Comparison of ENCODE assay signal across 11 cellular contexts in genomic region chr11:10181811-10182210, GRCh38.
DNase-seq lines count a peak whose midpoint lies in the region; ATAC-seq, FAIRE-seq and TF ChIP-seq lines count a peak whose summit lies in the region.
"Had no signal": no experiment of that assay in that cellular context is flagged by ENCODE, and none has a peak within 500 bp of the region (broad histone marks: within the 10 kb centered on the region; RNA-seq: fewer than 3 reads in every experiment).

No MANE protein-coding gene starts in this region.

- H3K9me3 ChIP-seq in astrocyte (ENCODE audit: insufficient read depth, low read depth, low read length): no peaks in the 10 kb centered on the region
- no peaks in the 10 kb centered on the region for H3K9me3 ChIP-seq in HepG2 (ENCODE audit: low read length)
- H3K9me3 ChIP-seq in spleen: no peaks in the 10 kb centered on the region

- H3K9ac ChIP-seq in astrocyte (ENCODE audit: low read length) (no peak overlapping the region), HepG2 (ENCODE audit: insufficient read depth, low read depth, low read length) (no peak overlapping the region)

- TF ChIP-seq CTCF in LNCAP (IDR thresholded peaks at IDR 0.05) (peak; percentile 49; the same call in 1 of the 2 replicates), astrocyte (IDR thresholded peaks at IDR 0.05; ENCODE audit: insufficient read depth, low read depth, low read length) (peak; percentile 24), HepG2 (CRISPR knock-in tag; IDR thresholded peaks at IDR 0.05) (no peak), spleen (IDR thresholded peaks at IDR 0.05 in 8 of 11, conservative IDR thresholded peaks at IDR 0.05 in 3 of 11) (peak in 1 of 11 experiments; percentile 28)

- no peak overlapping the region for H3K4me3 Mint-ChIP-seq in astrocyte (ENCODE audit: unreplicated experiment)

- no peak for ATAC-seq in HepG2
- no peak for ATAC-seq in GM21390 (IDR thresholded peaks at IDR 0.05; ENCODE audit: unreplicated experiment)

- H3K27ac ChIP-seq in astrocyte (ENCODE audit: low read depth, low read length): no peak overlapping the region
- H3K27ac ChIP-seq in HepG2 (ENCODE audit: extremely low read length, insufficient read depth, low read length): no peak overlapping the region
- H3K27ac ChIP-seq in spleen: no peak overlapping the region

- 97% methylated on average over 3 of the region's 3 CpGs for WGBS in HepG2 (ENCODE audit: low lambda C conversion rate)
- 82 to 97% (median 95%) methylated on average over 3 of the region's 3 CpGs for WGBS in spleen, 5 donors

- H3K36me3 Mint-ChIP-seq in astrocyte (ENCODE audit: low read depth, unreplicated experiment): peaks cover 4% of the 10 kb centered on the region

- H4K20me1 ChIP-seq in astrocyte (ENCODE audit: insufficient read depth, low read length): no peaks in the 10 kb centered on the region
- no peaks in the 10 kb centered on the region for H4K20me1 ChIP-seq in HepG2 (ENCODE audit: insufficient read depth, low read length)

- DNase-seq in EL: peak; percentile 37
- DNase-seq in astrocyte (ENCODE audit: low read depth): peak; percentile 39
- peak; percentile 32 for DNase-seq in HepG2 (ENCODE audit: low spot score)
- DNase-seq in NCI-H2081 treated with DMSO at 0.1 percent for 48 hours (lab: John Stamatoyannopoulos, UW): no peak
- no peak for DNase-seq in activated CD4-positive, CD25-positive, alpha-beta regulatory T cell treated with anti-CD3 and anti-CD28 coated beads, Interleukin-2, amount 50 U/mL, for 72 hours
- DNase-seq in spleen: no peak
- DNase-seq: activated CD4-positive, alpha-beta T cell treated with anti-CD3 and anti-CD28 coated beads for 1 hour; hypothalamus; stimulated activated CD4-positive, alpha-beta T cell treated with anti-CD3 and anti-CD28 coated beads, Interleukin-15, amount 100 ng/mL, for 24 hours had no signal

- H3K9me3 Mint-ChIP-seq in astrocyte (ENCODE audit: unreplicated experiment): no peaks in the 10 kb centered on the region

- no peak for TF ChIP-seq RAD21 in HepG2 (CRISPR knock-in tag; IDR thresholded peaks at IDR 0.05)

- no peak for FAIRE-seq in astrocyte (lab: Jason Lieb, UNC)
- no peak for FAIRE-seq in HepG2 (lab: Jason Lieb, UNC)

- H2AFZ ChIP-seq in astrocyte (ENCODE audit: low read depth, low read length) (no peak overlapping the region), HepG2 (ENCODE audit: low read length) (no peak overlapping the region)

- H3K27me3 ChIP-seq in astrocyte (ENCODE audit: insufficient read depth, low read length) (no peaks in the 10 kb centered on the region), HepG2 (ENCODE audit: control insufficient read depth in 1 of 2, insufficient read depth in 2 of 2, low read length in 2 of 2) (no peaks in the 10 kb centered on the region), spleen (replicated peaks in 1 of 7) (no peaks in the 10 kb centered on the region)

- H3K36me3 ChIP-seq in astrocyte (ENCODE audit: insufficient read depth, low read length) (no peaks in the 10 kb centered on the region), HepG2 (replicated peaks in 1 of 2; ENCODE audit: control insufficient read depth in 1 of 2, insufficient read depth in 2 of 2, low read length in 2 of 2) (no peaks in the 10 kb centered on the region), spleen (no peaks in the 10 kb centered on the region)

- no peak overlapping the region for H3K4me3 ChIP-seq in astrocyte (ENCODE audit: insufficient read depth, low read depth, low read length)
- H3K4me3 ChIP-seq in HepG2 (replicated peaks in 1 of 3; ENCODE audit: insufficient read depth in 1 of 3, low read depth in 2 of 3, low read length in 3 of 3): no peak overlapping the region
- no peak overlapping the region for H3K4me3 ChIP-seq in spleen

- TF ChIP-seq EP300 in HepG2 (IDR thresholded peaks at IDR 0.05; ENCODE audit: low read depth in 2 of 2, low read length in 2 of 2) (no peak), HepG2 (CRISPR knock-in tag; IDR thresholded peaks at IDR 0.05; ENCODE audit: borderline replicate concordance) (no peak)

- BruUV-seq in HepG2 (replicated peaks; lab: Mats Ljungman, UMichigan): no TSS peak

- intact Hi-C loops in HepG2 (cut with micrococcal nuclease; ENCODE audit: unreplicated experiment): loop anchor here (5.0 kb wide), 1 partner anchor 185 kb away; no protein-coding TSS in a partner anchor
- intact Hi-C loops in spleen (cut with DNase I; ENCODE audit: low total_unique reads): no loop called here

- no peaks in the 10 kb centered on the region for H3K4me1 Mint-ChIP-seq in astrocyte (ENCODE audit: low read depth, unreplicated experiment)

- in situ Hi-C loops in HepG2 (cut with HindIII; ENCODE audit: extremely low pct_ligation_motif_present, low pct_unique_long_range_greater_than_20kb): no loop called here

- no peak overlapping the region for H3K4me2 ChIP-seq in astrocyte (ENCODE audit: low read length)
- H3K4me2 ChIP-seq in HepG2 (ENCODE audit: low read depth, low read length): no peak overlapping the region

- H3K4me1 ChIP-seq in astrocyte (ENCODE audit: insufficient read depth, low read length) (no peaks in the 10 kb centered on the region), HepG2 (ENCODE audit: insufficient read depth, low read length) (no peaks in the 10 kb centered on the region), spleen (no peaks in the 10 kb centered on the region)

- H3K27ac Mint-ChIP-seq in astrocyte (ENCODE audit: unreplicated experiment): peak overlapping the region; percentile 20

- H3K79me2 ChIP-seq in astrocyte (ENCODE audit: insufficient read depth, low read length) (no peaks in the 10 kb centered on the region), HepG2 (ENCODE audit: insufficient read depth, low read length) (no peaks in the 10 kb centered on the region)

- TF ChIP-seq POLR2A in HepG2 (IDR thresholded peaks at IDR 0.05; ENCODE audit: insufficient read depth in 1 of 2, low read depth in 2 of 2, low read length in 2 of 2) (no peak), spleen (IDR thresholded peaks at IDR 0.05) (no peak)

- CTCF ChIA-PET in HepG2 (lab: Yijun Ruan, JAX; ENCODE audit: low intra/inter-chr PET ratio, low total read pairs): interaction anchor here (1.2 kb wide), 1 partner anchor 141 kb away, joined by 3 read pairs; no protein-coding TSS in a partner anchor

- POLR2A ChIA-PET in HepG2 (lab: Yijun Ruan, JAX): interaction anchor here (1.6 kb wide), 1 partner anchor 122 kb away, joined by 7 read pairs; no protein-coding TSS in a partner anchor

- no peaks in the 10 kb centered on the region for H3K27me3 Mint-ChIP-seq in astrocyte (ENCODE audit: low read depth, unreplicated experiment)

TF ChIP-seq in HepG2, 621 proteins besides CTCF, POLR2A, EP300 and RAD21 (continues in another document):
- TF ChIP-seq YY1 (IDR thresholded peaks at IDR 0.05; ENCODE audit: insufficient read depth, insufficient replicate concordance, low read depth, low read length) (no peak), ZSCAN12 (CRISPR knock-in tag; IDR thresholded peaks at IDR 0.05) (no peak), ZFYVE20 (CRISPR knock-in tag; IDR thresholded peaks at IDR 0.05; ENCODE audit: borderline replicate concordance, low read depth) (no peak), ZNF576 (CRISPR knock-in tag; IDR thresholded peaks at IDR 0.05) (no peak), TRIM22 (IDR thresholded peaks at IDR 0.05) (no peak), ZNF577 (CRISPR knock-in tag; IDR thresholded peaks at IDR 0.05; ENCODE audit: borderline replicate concordance, low read depth) (no peak), MED8 (CRISPR knock-in tag; IDR thresholded peaks at IDR 0.05; ENCODE audit: insufficient replicate concordance) (no peak), STAG1 (CRISPR knock-in tag; IDR thresholded peaks at IDR 0.05) (peak; percentile 44), ZNF713 (CRISPR knock-in tag; IDR thresholded peaks at IDR 0.05) (no peak), SETDB1 (CRISPR knock-in tag; IDR thresholded peaks at IDR 0.05; ENCODE audit: borderline replicate concordance) (no peak), CAMTA2 (CRISPR knock-in tag; IDR thresholded peaks at IDR 0.05; ENCODE audit: borderline replicate concordance) (no peak), BCL3 (CRISPR knock-in tag; IDR thresholded peaks at IDR 0.05) (no peak), SP140L (CRISPR knock-in tag; IDR thresholded peaks at IDR 0.05; ENCODE audit: borderline replicate concordance) (no peak)

Comparison
In these comparisons a context has a peak if more than half of its experiments do, and no peak if none do; other contexts are left out.
1. DNase-seq: peak in EL (single experiment), astrocyte (single experiment) and HepG2 (single experiment); none in NCI-H2081 treated with DMSO at 0.1 percent for 48 hours (single experiment), activated CD4-positive, CD25-positive, alpha-beta regulatory T cell treated with anti-CD3 and anti-CD28 coated beads, Interleukin-2, amount 50 U/mL, for 72 hours (single experiment) and spleen (single experiment).